ENCODE assay signal across 13 cellular contexts in the genomic region with DNA sequence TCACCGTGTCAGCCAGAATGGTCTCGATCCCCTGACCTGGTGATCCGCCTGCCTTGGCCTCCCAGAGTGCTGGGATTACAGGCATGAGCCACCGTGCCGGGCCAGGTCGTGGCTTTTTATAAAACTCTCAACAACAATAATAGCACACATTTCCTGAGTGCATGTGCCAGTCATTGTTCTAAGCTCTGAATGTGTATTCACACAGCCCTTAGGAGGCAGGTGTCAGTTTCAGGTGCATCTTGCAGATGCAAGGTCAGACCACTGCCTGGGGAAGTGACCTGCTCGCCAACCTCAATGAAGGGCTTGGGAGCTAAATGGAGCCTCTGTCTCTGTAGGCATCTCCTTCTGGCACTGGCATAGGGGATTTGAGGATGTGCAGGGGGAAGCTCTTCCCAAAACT. TPM values are rescaled to one million over a fixed set of nuclear protein-coding genes. Genes with fewer than 3 reads are reported as not detected.
A peak's percentile ranks its signal among the peaks of the same experiment; 100 is the strongest.
DNase-seq lines count a peak whose midpoint lies in the region; ATAC-seq, FAIRE-seq and TF ChIP-seq lines count a peak whose summit lies in the region.
"Had no signal": no experiment of that assay in that cellular context is flagged by ENCODE, and none has a peak within 500 bp of the region (broad histone marks: within the 10 kb centered on the region; RNA-seq: fewer than 3 reads in every experiment).

No MANE protein-coding gene starts in this region.

- H3F3A ChIP-seq in OCI-LY1 (ENCODE audit: insufficient read depth, low read length), result no peaks in the 10 kb centered on the region

- no peaks in the 10 kb centered on the region for H3K36me3 ChIP-seq in OCI-LY1 (ENCODE audit: insufficient read depth, low read length)
- no peaks in the 10 kb centered on the region for H3K36me3 ChIP-seq in esophagus muscularis mucosa
- H3K36me3 ChIP-seq: cardiac muscle cell had no signal

- no peaks in the 10 kb centered on the region for H3K36me3 Mint-ChIP-seq in activated CD4-positive, alpha-beta T cell treated with anti-CD3 and anti-CD28 coated beads for 36 hours (ENCODE audit: low read depth)
- H3K36me3 Mint-ChIP-seq: natural killer cell had no signal

- H3K27me3 ChIP-seq in OCI-LY1 (ENCODE audit: insufficient read depth, low read length) (peaks cover 7% of the 10 kb centered on the region), esophagus muscularis mucosa (peaks cover 0 to 10% (median 0%) of the 10 kb centered on the region in 4 donors)
- H3K27me3 ChIP-seq: cardiac muscle cell had no signal

- DNase-seq in GM12892 (ENCODE audit: insufficient read length), result no peak
- no peak for DNase-seq in activated CD4-positive, alpha-beta T cell treated with anti-CD3 and anti-CD28 coated beads for 36 hours
- DNase-seq in AML-193 (lab: John Stamatoyannopoulos, UW), result no peak
- no peak for DNase-seq in esophagus muscularis mucosa (ENCODE audit: extremely low spot score)
- DNase-seq in NCI-H1048 (lab: John Stamatoyannopoulos, UW), result no peak
- DNase-seq: natural killer cell, NCI-H2081 treated with DMSO at 0.1 percent for 48 hours, SW 1271 had no signal

- no peak overlapping the region for H3K4me3 Mint-ChIP-seq in activated CD4-positive, alpha-beta T cell treated with anti-CD3 and anti-CD28 coated beads for 36 hours
- H3K4me3 Mint-ChIP-seq: natural killer cell had no signal

- H3K9me2 ChIP-seq in OCI-LY1 (ENCODE audit: low read depth, low read length), result no peaks in the 10 kb centered on the region

- ATAC-seq in GM19372 (IDR thresholded peaks at IDR 0.05; ENCODE audit: low read depth, unreplicated experiment) (peak; percentile 55), HG02870 (IDR thresholded peaks at IDR 0.05; ENCODE audit: unreplicated experiment) (peak; percentile 84)
- ATAC-seq in activated CD4-positive, alpha-beta T cell treated with anti-CD3 and anti-CD28 coated beads for 36 hours, result no peak
- ATAC-seq: natural killer cell had no signal

- H3K27me3 Mint-ChIP-seq in activated CD4-positive, alpha-beta T cell treated with anti-CD3 and anti-CD28 coated beads for 36 hours, result peaks cover 3% of the 10 kb centered on the region

- TF ChIP-seq EP300 in esophagus muscularis mucosa (IDR thresholded peaks at IDR 0.05), result no peak

- no peaks in the 10 kb centered on the region for H3K79me2 ChIP-seq in OCI-LY1 (ENCODE audit: insufficient read depth, low read length)
- H3K79me2 ChIP-seq: hepatocyte had no signal

- H3K4me2 ChIP-seq in OCI-LY1 (ENCODE audit: low read length), result peak overlapping the region; percentile 21; the same call in 1 of the 2 replicates
- H3K4me2 ChIP-seq: hepatocyte had no signal

- peak; percentile 54 for FAIRE-seq in GM12892 (lab: Jason Lieb, UNC)

- no peaks in the 10 kb centered on the region for H3K9me3 ChIP-seq in OCI-LY1 (ENCODE audit: low read length)
- no peaks in the 10 kb centered on the region for H3K9me3 ChIP-seq in esophagus muscularis mucosa

- H2AFZ ChIP-seq in OCI-LY1 (ENCODE audit: low read length), result no peak overlapping the region
- H2AFZ ChIP-seq: hepatocyte had no signal

- peaks cover 9% of the 10 kb centered on the region for H3K4me1 Mint-ChIP-seq in activated CD4-positive, alpha-beta T cell treated with anti-CD3 and anti-CD28 coated beads for 36 hours

- H3K4me3 ChIP-seq in OCI-LY1 (ENCODE audit: low read depth, low read length, poor library complexity, severe bottlenecking) (no peak overlapping the region), esophagus muscularis mucosa (no peak overlapping the region)
- H3K4me3 ChIP-seq: cardiac muscle cell, hepatocyte had no signal

- no peak overlapping the region for H3K27ac Mint-ChIP-seq in activated CD4-positive, alpha-beta T cell treated with anti-CD3 and anti-CD28 coated beads for 36 hours
- H3K27ac Mint-ChIP-seq: natural killer cell had no signal

- intact Hi-C loops in activated CD4-positive, alpha-beta T cell treated with anti-CD3 and anti-CD28 coated beads for 36 hours (cut with DNase I, micrococcal nuclease), result no loop called here
- intact Hi-C loops in esophagus muscularis mucosa (cut with DNase I), result no loop called here

- H4K20me1 ChIP-seq in OCI-LY1 (ENCODE audit: insufficient read depth, low read length), result no peaks in the 10 kb centered on the region

- H3K9ac ChIP-seq in OCI-LY1 (ENCODE audit: low read length), result no peak overlapping the region; the same call in 1 of the 2 replicates

- H3K27ac ChIP-seq in OCI-LY1 (ENCODE audit: low read depth, low read length, poor library complexity, severe bottlenecking), result peak overlapping the region; percentile 75
- no peak overlapping the region for H3K27ac ChIP-seq in esophagus muscularis mucosa (replicated peaks in 1 of 4)
- H3K27ac ChIP-seq: hepatocyte had no signal

- H3K4me1 ChIP-seq in OCI-LY1 (ENCODE audit: insufficient read depth, low read length, severe bottlenecking) (peaks cover 40% of the 10 kb centered on the region), esophagus muscularis mucosa (peaks cover 15 to 30% (median 23%) of the 10 kb centered on the region in 4 donors)

- CTCF ChIA-PET in activated CD4-positive, alpha-beta T cell treated with anti-CD3 and anti-CD28 coated beads for 36 hours (lab: Charles Lee), result interaction anchor here (3.4 kb wide), 1 partner anchor 20 kb away, joined by 21 read pairs; no protein-coding TSS in a partner anchor

- TF ChIP-seq POLR2A in GM12892 (IDR thresholded peaks at IDR 0.05; ENCODE audit: low read depth, low read length), result no peak
- no peak for TF ChIP-seq POLR2A in esophagus muscularis mucosa (IDR thresholded peaks at IDR 0.05; ENCODE audit: low read depth)

- 80% methylated on average over 7 of the region's 7 CpGs for WGBS in esophagus muscularis mucosa

- no peaks in the 10 kb centered on the region for H3K9me3 Mint-ChIP-seq in activated CD4-positive, alpha-beta T cell treated with anti-CD3 and anti-CD28 coated beads for 36 hours (ENCODE audit: low read depth)
- H3K9me3 Mint-ChIP-seq: natural killer cell had no signal

- POLR2A ChIA-PET in activated CD4-positive, alpha-beta T cell treated with anti-CD3 and anti-CD28 coated beads for 36 hours (lab: Charles Lee), result interaction anchor here (0.8 kb wide), 1 partner anchor 513 kb away, joined by 8 read pairs; no protein-coding TSS in a partner anchor

- TF ChIP-seq CTCF in OCI-LY1 (IDR thresholded peaks at IDR 0.05; ENCODE audit: low read length), result no peak
- no peak for TF ChIP-seq CTCF in esophagus muscularis mucosa (IDR thresholded peaks at IDR 0.05)

RNA-seq across cellular contexts. Expression of gene LEFTY2, which starts 1.6 kb away (rescaled TPM):
- polyA plus RNA-seq in GM12892 (2012; ENCODE audit: missing spikeins), result not detected
- not detected for total RNA-seq in activated CD4-positive, alpha-beta T cell treated with anti-CD3 and anti-CD28 coated beads for 36 hours
- total RNA-seq in esophagus muscularis mucosa, result under 1 TPM in 2 of 4 donors, not detected in 2; 0.17 to 0.98 TPM
- total RNA-seq: natural killer cell had no signal

RNA-seq across cellular contexts. Expression of gene PYCR2, which starts 18.5 kb away (rescaled TPM):
- 48.3 TPM for polyA plus RNA-seq in GM12892 (2012; ENCODE audit: missing spikeins)
- total RNA-seq in activated CD4-positive, alpha-beta T cell treated with anti-CD3 and anti-CD28 coated beads for 36 hours, result 100 to 1,000 TPM; 106 to 126 TPM
- total RNA-seq in esophagus muscularis mucosa, result 10 to 100 TPM; 37.4 to 73.6 (median 58.2) TPM

RNA-seq across cellular contexts. Expression of gene LEFTY1, which starts 53.6 kb away (rescaled TPM):
- not detected for polyA plus RNA-seq in GM12892 (2012; ENCODE audit: missing spikeins)
- not detected for total RNA-seq in activated CD4-positive, alpha-beta T cell treated with anti-CD3 and anti-CD28 coated beads for 36 hours
- total RNA-seq in esophagus muscularis mucosa, result under 1 TPM in 1 of 4 donors, not detected in 3; 0.33 TPM
- total RNA-seq: natural killer cell had no signal
- polyA plus RNA-seq: cardiac muscle cell had no signal

RNA-seq across cellular contexts. Expression of gene SDE2, which starts 56.6 kb away (rescaled TPM):
- 8.3 TPM for polyA plus RNA-seq in GM12892 (2012; ENCODE audit: missing spikeins)
- total RNA-seq in activated CD4-positive, alpha-beta T cell treated with anti-CD3 and anti-CD28 coated beads for 36 hours, result 10 to 100 TPM; 13.5 to 15.0 TPM
- 10 to 100 TPM; 15.0 to 22.5 (median 19.1) TPM for total RNA-seq in esophagus muscularis mucosa
